ENCODE assay signal across 24 cellular contexts in genomic region chr10:108582387-108582786, GRCh38.
DNase-seq lines count a peak whose midpoint lies in the region; ATAC-seq and TF ChIP-seq lines count a peak whose summit lies in the region.
"Had no signal": no experiment of that assay in that cellular context is flagged by ENCODE, and none has a peak within 500 bp of the region (broad histone marks: within the 10 kb centered on the region; RNA-seq: fewer than 3 reads in every experiment).

No MANE protein-coding gene starts in this region.

- H4K5ac ChIP-seq in mesendoderm (ENCODE audit: low read length) = no peak overlapping the region

- H2AFZ ChIP-seq in OCI-LY3 (ENCODE audit: low read depth, low read length) = no peak overlapping the region

- H4K8ac ChIP-seq in mesendoderm (ENCODE audit: low read depth, low read length) = peak overlapping the region; percentile 81

- no peaks in the 10 kb centered on the region for H4K20me1 ChIP-seq in OCI-LY3 (ENCODE audit: insufficient read depth, low read length)

- DNase-seq in EL = peak; percentile 76
- peak; percentile 84 for DNase-seq in choroid plexus epithelial cell (ENCODE audit: low read depth)
- DNase-seq in mesendoderm = peak; percentile 14
- DNase-seq in NCI-H526 (lab: John Stamatoyannopoulos, UW) = no peak
- DNase-seq in activated CD4-positive, alpha-beta T cell treated with anti-CD3 and anti-CD28 coated beads, Interleukin-2, amount 50 U/mL, for 1 hour = no peak
- no peak for DNase-seq in SHP77 treated with DMSO at 0.1 percent for 48 hours (lab: John Stamatoyannopoulos, UW)
- DNase-seq: activated CD4-positive, alpha-beta T cell treated with anti-CD3 and anti-CD28 coated beads for 1 hour; activated effector memory CD4-positive, alpha-beta T cell treated with Interleukin-2 at 50 U/mL for 16 hours; AML-193; cerebellar nuclear complex; foreskin melanocyte; Karpas-422; left ventricle myocardium superior; NCI-H1092; NCI-H2107; NCI-H526 treated with DMSO at 0.1 percent for 48 hours; pancreas; stimulated activated CD4-positive, alpha-beta T cell treated with anti-CD3 and anti-CD28 coated beads, Interleukin-2, amount 100 ng/mL, for 48 hours; T-helper 9 cell; upper lobe of right lung had no signal

- no peak for ATAC-seq in GM18858 (IDR thresholded peaks at IDR 0.05; ENCODE audit: unreplicated experiment)
- ATAC-seq: HCT116, left ventricle myocardium superior, pancreas, upper lobe of right lung had no signal

- H3K27ac ChIP-seq in OCI-LY3 (ENCODE audit: low read length) (peak overlapping the region; percentile 56), mesendoderm (ENCODE audit: low read depth, low read length) (no peak overlapping the region)
- H3K27ac ChIP-seq: adrenal gland, pancreas, upper lobe of right lung had no signal

- H3K79me2 ChIP-seq in OCI-LY3 (ENCODE audit: low read length) (no peaks in the 10 kb centered on the region), mesendoderm (ENCODE audit: control insufficient read depth, insufficient read depth, low read length) (no peaks in the 10 kb centered on the region)

- H3K27me3 ChIP-seq in OCI-LY3 (ENCODE audit: low read depth, low read length) (no peaks in the 10 kb centered on the region), mesendoderm (ENCODE audit: insufficient read depth, low read length, poor library complexity) (no peaks in the 10 kb centered on the region)
- H3K27me3 ChIP-seq: adrenal gland, pancreas, upper lobe of right lung had no signal

- H3K56ac ChIP-seq in mesendoderm (ENCODE audit: low read length) = no peak overlapping the region

- no CpG with 5 or more reads among the region's 3 CpGs for WGBS in mesendoderm (ENCODE audit: extremely low coverage, insufficient coverage, low lambda C conversion rate)

- no peak overlapping the region for H2BK120ac ChIP-seq in mesendoderm (ENCODE audit: low read depth, low read length)

- H2BK5ac ChIP-seq in mesendoderm (ENCODE audit: low read length) = no peak overlapping the region

- no peak overlapping the region for H2AK5ac ChIP-seq in mesendoderm (ENCODE audit: low read length)

- H3K9me3 ChIP-seq in OCI-LY3 (ENCODE audit: insufficient read depth, low read length) = no peaks in the 10 kb centered on the region
- H3K9me3 ChIP-seq: adrenal gland, pancreas, upper lobe of right lung had no signal

- no peak for TF ChIP-seq CTCF in OCI-LY3 (IDR thresholded peaks at IDR 0.05; ENCODE audit: low read depth, low read length)
- no peak for TF ChIP-seq CTCF in choroid plexus epithelial cell (conservative IDR thresholded peaks at IDR 0.05; ENCODE audit: low read depth, low read length)

- H3K23ac ChIP-seq in mesendoderm (ENCODE audit: low read length) = no peak overlapping the region

- no peak overlapping the region for H3K18ac ChIP-seq in mesendoderm (ENCODE audit: low read length)

- H2BK15ac ChIP-seq in mesendoderm (replicated peaks; ENCODE audit: low read depth) = no peak overlapping the region

- H3K36me3 ChIP-seq in OCI-LY3 (replicated peaks; ENCODE audit: low read depth, low read length) = peaks cover 8% of the 10 kb centered on the region
- H3K36me3 ChIP-seq in mesendoderm (ENCODE audit: control insufficient read depth, insufficient read depth, low read length) = no peaks in the 10 kb centered on the region
- H3K36me3 ChIP-seq: adrenal gland, pancreas, upper lobe of right lung had no signal

- no peaks in the 10 kb centered on the region for H3K79me1 ChIP-seq in mesendoderm (ENCODE audit: low read length)

- H3K9ac ChIP-seq in OCI-LY3 (ENCODE audit: low read length) = no peak overlapping the region
- H3K9ac ChIP-seq in mesendoderm (ENCODE audit: low read length) = no peak overlapping the region

- H3K4me3 ChIP-seq in OCI-LY3 (ENCODE audit: low read length) (no peak overlapping the region), choroid plexus epithelial cell (ENCODE audit: low read depth, low read length) (no peak overlapping the region), mesendoderm (ENCODE audit: low read length) (no peak overlapping the region)
- H3K4me3 ChIP-seq: adrenal gland, pancreas, upper lobe of right lung had no signal

- H3K4me2 ChIP-seq in OCI-LY3 (ENCODE audit: low read length) (peak overlapping the region; percentile 57), mesendoderm (ENCODE audit: low read length) (no peak overlapping the region)

- H3K4me1 ChIP-seq in OCI-LY3 (ENCODE audit: low read length) = peaks cover 47% of the 10 kb centered on the region
- no peaks in the 10 kb centered on the region for H3K4me1 ChIP-seq in mesendoderm (ENCODE audit: control insufficient read depth, low read depth, low read length)
- H3K4me1 ChIP-seq: adrenal gland, pancreas, upper lobe of right lung had no signal

- no peak overlapping the region for H3K4ac ChIP-seq in mesendoderm (ENCODE audit: low read depth, low read length)

Comparison
In these comparisons a context has a peak if more than half of its experiments do, and no peak if none do; other contexts are left out.
1. DNase-seq: peak in EL (single experiment), choroid plexus epithelial cell (single experiment) and mesendoderm (single experiment); none in NCI-H526 (0 of 2), activated CD4-positive, alpha-beta T cell treated with anti-CD3 and anti-CD28 coated beads, Interleukin-2, amount 50 U/mL, for 1 hour (single experiment) and SHP77 treated with DMSO at 0.1 percent for 48 hours (single experiment).